In the genomic region with DNA sequence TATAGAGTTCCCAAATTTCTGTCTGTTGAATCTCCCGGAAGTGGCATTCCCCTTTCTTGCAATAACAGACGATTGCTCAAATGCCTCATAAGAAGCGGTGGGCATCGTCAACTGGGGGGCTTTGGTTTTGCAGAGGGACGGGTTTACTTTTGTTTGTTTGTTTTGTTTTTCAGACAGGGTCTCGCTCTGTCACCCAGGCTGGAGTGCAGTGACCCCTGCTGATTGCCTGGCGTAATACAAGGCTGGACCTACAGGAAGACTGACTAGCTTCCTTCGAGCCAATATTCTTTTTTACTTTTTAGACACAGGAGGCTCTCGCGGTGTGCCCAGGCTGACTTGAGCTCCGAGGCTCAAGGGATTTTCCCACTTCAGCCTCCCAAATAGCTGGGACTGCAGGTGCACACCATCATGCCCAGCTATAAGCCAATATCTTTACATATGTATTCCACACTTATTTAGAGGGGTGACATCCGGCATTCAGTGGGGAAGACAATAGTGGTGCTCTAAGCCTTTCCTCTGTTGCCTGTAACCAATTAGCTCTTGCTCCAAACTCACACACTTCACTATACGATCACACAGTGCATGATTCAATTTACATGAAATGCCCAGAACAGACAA, we compare ENCODE assay signal across 7 cellular contexts. TPM values are rescaled to one million over a fixed set of nuclear protein-coding genes. Genes with fewer than 3 reads are reported as not detected.
A peak's percentile ranks its signal among the peaks of the same experiment; 100 is the strongest.
DNase-seq lines count a peak whose midpoint lies in the region; ATAC-seq and TF ChIP-seq lines count a peak whose summit lies in the region.

No MANE protein-coding gene starts in this region.

- no peak overlapping the region for H3K4me3 ChIP-seq in Jurkat, Clone E6-1 (ENCODE audit: low read length)
- H3K4me3 ChIP-seq in fibroblast of villous mesenchyme (ENCODE audit: low read depth, low read length): no peak overlapping the region

- TF ChIP-seq CTCF in GM12873 (IDR thresholded peaks at IDR 0.05; ENCODE audit: insufficient read depth, low read depth, low read length, missing control alignments) (peak; percentile 93), fibroblast of villous mesenchyme (IDR thresholded peaks at IDR 0.05; ENCODE audit: insufficient read depth, low read depth, low read length) (peak; percentile 62)

- DNase-seq in Jurkat, Clone E6-1 (ENCODE audit: low read depth, low spot score): peak; percentile 41
- DNase-seq in activated CD4-positive, alpha-beta T cell treated with anti-CD3 and anti-CD28 coated beads, Interleukin-2, amount 50 U/mL, for 48 hours: peak; percentile 54 to 58
- DNase-seq in fibroblast of villous mesenchyme (ENCODE audit: low read depth) (no peak), SHP77 (lab: John Stamatoyannopoulos, UW) (no peak)
- DNase-seq in stimulated activated CD4-positive, alpha-beta T cell treated with anti-CD3 and anti-CD28 coated beads, Interleukin-12 subunit alpha, Interleukin-12 subunit beta, amount 100 ng/mL, for 48 hours (ENCODE audit: low read depth in 2 of 3, low spot score in 1 of 3): peak in 2 of 3 donors; percentile 22 to 40

- ATAC-seq in GM21529 (IDR thresholded peaks at IDR 0.05; ENCODE audit: unreplicated experiment): peak; percentile 68

RNA-seq across cellular contexts. Expression of a gene that starts 58.1 kb away (rescaled TPM):
- 33.9 TPM for polyA plus RNA-seq in Jurkat, Clone E6-1 (2012; ENCODE audit: insufficient read depth, insufficient read length)
- total RNA-seq in fibroblast of villous mesenchyme: 35.1 and 38.0 TPM in 2 replicates

RNA-seq across cellular contexts. Expression of a gene that starts 58.3 kb away (rescaled TPM):
- 14.0 TPM for polyA plus RNA-seq in Jurkat, Clone E6-1 (2012; ENCODE audit: insufficient read depth, insufficient read length)
- total RNA-seq in fibroblast of villous mesenchyme: 24.8 and 42.3 TPM in 2 replicates

Comparison
In these comparisons a context has a peak if more than half of its experiments do, and no peak if none do; other contexts are left out.
1. DNase-seq: peak in Jurkat, Clone E6-1 (single experiment), activated CD4-positive, alpha-beta T cell treated with anti-CD3 and anti-CD28 coated beads, Interleukin-2, amount 50 U/mL, for 48 hours (2 of 2) and stimulated activated CD4-positive, alpha-beta T cell treated with anti-CD3 and anti-CD28 coated beads, Interleukin-12 subunit alpha, Interleukin-12 subunit beta, amount 100 ng/mL, for 48 hours (2 of 3); none in fibroblast of villous mesenchyme (single experiment) and SHP77 (0 of 2).